ENCODE assay signal across 14 cellular contexts in genomic region chr14:55298423-55298822, GRCh38.
"Had no signal": no experiment of that assay in that cellular context is flagged by ENCODE, and none has a peak within 500 bp of the region (broad histone marks: within the 10 kb centered on the region; RNA-seq: fewer than 3 reads in every experiment).

No MANE protein-coding gene starts in this region.

- ATAC-seq: heart left ventricle; left ventricle myocardium superior; sciatic nerve; stimulated activated naive B cell treated with anti-CD40 and anti-IgM and Interleukin-4, amounts not matched to agents 10 μg/mL and 1 μg/mL and 100 μg/mL, for 72 hours had no signal

- H3K27me3 Mint-ChIP-seq: stimulated activated naive B cell treated with anti-CD40 and anti-IgM and Interleukin-4, amounts not matched to agents 10 μg/mL and 1 μg/mL and 100 μg/mL, for 72 hours; T-cell had no signal

- H3K9me3 ChIP-seq: heart left ventricle, prostate gland, spleen had no signal

- H3K4me3 Mint-ChIP-seq: activated naive CD4-positive, alpha-beta T cell treated with anti-CD3 and anti-CD28 coated beads for 36 hours; stimulated activated naive B cell treated with anti-CD40 and anti-IgM and Interleukin-4, amounts not matched to agents 10 μg/mL and 1 μg/mL and 100 μg/mL, for 72 hours; T-cell had no signal

- H3K4me3 ChIP-seq: cardiac muscle cell, heart left ventricle, prostate gland, spleen had no signal

- H3K9me3 Mint-ChIP-seq: activated naive CD4-positive, alpha-beta T cell treated with anti-CD3 and anti-CD28 coated beads for 36 hours; stimulated activated naive B cell treated with anti-CD40 and anti-IgM and Interleukin-4, amounts not matched to agents 10 μg/mL and 1 μg/mL and 100 μg/mL, for 72 hours; T-cell had no signal

- H3K27me3 ChIP-seq: cardiac muscle cell, heart left ventricle, spleen had no signal

- H3K36me3 ChIP-seq: cardiac muscle cell, prostate gland had no signal

- H3K27ac ChIP-seq: cardiac muscle cell, heart left ventricle, prostate gland had no signal

- DNase-seq: activated CD4-positive, CD25-positive, alpha-beta regulatory T cell; effector CD4-positive, alpha-beta T cell; foreskin melanocyte; heart left ventricle; left ventricle myocardium superior; nucleus accumbens; spleen; stimulated activated naive B cell treated with anti-CD40 and anti-IgM and Interleukin-4, amounts not matched to agents 10 μg/mL and 1 μg/mL and 100 μg/mL, for 72 hours; substantia nigra had no signal

- H3K27ac Mint-ChIP-seq: activated naive CD4-positive, alpha-beta T cell treated with anti-CD3 and anti-CD28 coated beads for 36 hours; stimulated activated naive B cell treated with anti-CD40 and anti-IgM and Interleukin-4, amounts not matched to agents 10 μg/mL and 1 μg/mL and 100 μg/mL, for 72 hours had no signal
